ENCODE assay signal across 15 cellular contexts in genomic region chrX:147565239-147565638, GRCh38.
"Had no signal": no experiment of that assay in that cellular context is flagged by ENCODE, and none has a peak within 500 bp of the region (broad histone marks: within the 10 kb centered on the region; RNA-seq: fewer than 3 reads in every experiment).

No MANE protein-coding gene starts in this region.

- H3K27ac ChIP-seq: ovary, thoracic aorta had no signal

- H3K9me3 ChIP-seq: ovary, thoracic aorta had no signal

- FAIRE-seq: keratinocyte had no signal

- H3K27me3 ChIP-seq: ovary had no signal

- ATAC-seq: activated CD8-positive, alpha-beta T cell treated with anti-CD3 and anti-CD28 coated beads for 36 hours; stimulated activated naive CD8-positive, alpha-beta T cell treated with anti-CD3 and anti-CD28 coated beads, Interleukin-15, amount 100 ng/mL, for 72 hours had no signal

- H3K4me3 ChIP-seq: ovary, thoracic aorta had no signal

- DNase-seq: activated CD4-positive, alpha-beta T cell treated with anti-CD3 and anti-CD28 coated beads for 4 hours; activated CD8-positive, alpha-beta memory T cell treated with anti-CD3 and anti-CD28 coated beads, Interleukin-2, amount 50 U/mL, for 48 hours; activated CD8-positive, alpha-beta T cell treated with anti-CD3 and anti-CD28 coated beads for 36 hours; activated naive CD4-positive, alpha-beta T cell; central memory CD4-positive, alpha-beta T cell; cortex of kidney; effector CD8-positive, alpha-beta T cell; foreskin fibroblast; glutamatergic neuron; ovary; stimulated activated CD4-positive, alpha-beta T cell treated with anti-CD3 and anti-CD28 coated beads, Interleukin-15, amount 100 ng/mL, for 24 hours; stimulated activated CD4-positive, alpha-beta T cell treated with anti-CD3 and anti-CD28 coated beads, Interleukin-4, amount 100 ng/mL, for 24 hours; stimulated activated naive CD8-positive, alpha-beta T cell treated with anti-CD3 and anti-CD28 coated beads, Interleukin-15, amount 100 ng/mL, for 72 hours had no signal

- H3K36me3 ChIP-seq: ovary, thoracic aorta had no signal
